In genomic region chr15:60804986-60805949, GRCh38 we compare ENCODE assay signal across 10 cellular contexts.
DNase-seq lines count a peak whose midpoint lies in the region; ATAC-seq, FAIRE-seq and TF ChIP-seq lines count a peak whose summit lies in the region.
"Had no signal": no experiment of that assay in that cellular context is flagged by ENCODE, and none has a peak within 500 bp of the region (broad histone marks: within the 10 kb centered on the region; RNA-seq: fewer than 3 reads in every experiment).

No MANE protein-coding gene starts in this region.

- no peak overlapping the region for H2AFZ ChIP-seq in HepG2 (ENCODE audit: low read length)

- no peak for FAIRE-seq in HepG2 (lab: Jason Lieb, UNC)

- no TSS peak for BruUV-seq in HepG2 (replicated peaks; lab: Mats Ljungman, UMichigan)

- H3K4me3 ChIP-seq in choroid plexus epithelial cell (ENCODE audit: low read depth, low read length) (no peak overlapping the region), HepG2 (replicated peaks in 1 of 3; ENCODE audit: insufficient read depth in 1 of 3, low read depth in 2 of 3, low read length in 3 of 3) (no peak overlapping the region)

- H3K36me3 ChIP-seq in HepG2 (replicated peaks in 1 of 2; ENCODE audit: control insufficient read depth in 1 of 2, insufficient read depth in 2 of 2, low read length in 2 of 2): no peaks in the 10 kb centered on the region

- in situ Hi-C loops in HepG2 (cut with HindIII; ENCODE audit: extremely low pct_ligation_motif_present, low pct_unique_long_range_greater_than_20kb): no loop called here

- WGBS in HepG2 (ENCODE audit: low lambda C conversion rate): 26% methylated on average over 5 of the region's 5 CpGs

- ATAC-seq in HepG2: no peak
- ATAC-seq in HG02798 (IDR thresholded peaks at IDR 0.05; ENCODE audit: poor library complexity, unreplicated experiment): no peak
- ATAC-seq in HG03342 (IDR thresholded peaks at IDR 0.05; ENCODE audit: unreplicated experiment): no peak

- peaks cover 0 to 3% of the 10 kb centered on the region in 2 experiments; a peak in 2 of 5 replicates for H3K27me3 ChIP-seq in HepG2 (ENCODE audit: control insufficient read depth in 1 of 2, insufficient read depth in 2 of 2, low read length in 2 of 2)

- no peak overlapping the region for H3K4me2 ChIP-seq in HepG2 (ENCODE audit: low read depth, low read length)

- H3K27ac ChIP-seq in HepG2 (ENCODE audit: extremely low read length, insufficient read depth, low read length): no peak overlapping the region

- H3K9me3 ChIP-seq in HepG2 (ENCODE audit: low read length): no peaks in the 10 kb centered on the region

- TF ChIP-seq POLR2A in HepG2 (IDR thresholded peaks at IDR 0.05; ENCODE audit: insufficient read depth in 1 of 2, low read depth in 2 of 2, low read length in 2 of 2): no peak

- no peaks in the 10 kb centered on the region for H4K20me1 ChIP-seq in HepG2 (ENCODE audit: insufficient read depth, low read length)

- no peak overlapping the region for H3K9ac ChIP-seq in HepG2 (ENCODE audit: insufficient read depth, low read depth, low read length)

- H3K79me2 ChIP-seq in HepG2 (ENCODE audit: insufficient read depth, low read length): no peaks in the 10 kb centered on the region

- intact Hi-C loops in HepG2 (cut with micrococcal nuclease; ENCODE audit: unreplicated experiment): no loop called here

- CTCF ChIA-PET in HepG2 (lab: Yijun Ruan, JAX; ENCODE audit: low intra/inter-chr PET ratio, low total read pairs): no interaction called here

- peaks cover 7% of the 10 kb centered on the region for H3K4me1 ChIP-seq in HepG2 (ENCODE audit: insufficient read depth, low read length)

- TF ChIP-seq CTCF in choroid plexus epithelial cell (conservative IDR thresholded peaks at IDR 0.05; ENCODE audit: low read depth, low read length) (no peak), HepG2 (CRISPR knock-in tag; IDR thresholded peaks at IDR 0.05) (no peak)

- DNase-seq in DMS53 (lab: John Stamatoyannopoulos, UW): peak; percentile 97
- peak; percentile 88 to 97 for DNase-seq in NCI-H2081 (lab: John Stamatoyannopoulos, UW)
- peak; percentile 42 for DNase-seq in choroid plexus epithelial cell (ENCODE audit: low read depth)
- DNase-seq in HepG2 (ENCODE audit: low spot score): no peak
- DNase-seq in stimulated activated CD4-positive, alpha-beta T cell treated with anti-CD3 and anti-CD28 coated beads, Interleukin-15, amount 100 ng/mL, for 24 hours: no peak
- no peak for DNase-seq in ureter (ENCODE audit: low spot score)
- DNase-seq: Kasumi-1, nephron progenitor cell had no signal

- TF ChIP-seq RAD21 in HepG2 (CRISPR knock-in tag; IDR thresholded peaks at IDR 0.05): no peak

- TF ChIP-seq EP300 in HepG2 (IDR thresholded peaks at IDR 0.05; ENCODE audit: low read depth in 2 of 2, low read length in 2 of 2) (no peak), HepG2 (CRISPR knock-in tag; IDR thresholded peaks at IDR 0.05; ENCODE audit: borderline replicate concordance) (no peak)

- POLR2A ChIA-PET in HepG2 (lab: Yijun Ruan, JAX): no interaction called here

TF ChIP-seq in HepG2, 621 proteins besides CTCF, POLR2A, EP300 and RAD21:
- peak; percentile 75 for TF ChIP-seq PRDM15 (CRISPR knock-in tag; IDR thresholded peaks at IDR 0.05)
- TF ChIP-seq FOXM1 (CRISPR knock-in tag; IDR thresholded peaks at IDR 0.05): no peak
- no peak for TF ChIP-seq FOXP1 (IDR thresholded peaks at IDR 0.05)
- TF ChIP-seq FOXP1 (CRISPR knock-in tag; IDR thresholded peaks at IDR 0.05): no peak
- no peak for TF ChIP-seq HOXA7 (CRISPR knock-in tag; IDR thresholded peaks at IDR 0.05)
TF ChIP-seq in HepG2: peak in this region for 1.

Comparison
In these comparisons a context has a peak if more than half of its experiments do, and no peak if none do; other contexts are left out.
1. DNase-seq: peak in DMS53 (single experiment), NCI-H2081 (2 of 2) and choroid plexus epithelial cell (single experiment); none in HepG2 (single experiment), stimulated activated CD4-positive, alpha-beta T cell treated with anti-CD3 and anti-CD28 coated beads, Interleukin-15, amount 100 ng/mL, for 24 hours (single experiment) and ureter (single experiment).